Comparison of ENCODE assay signal across 1 cellular context in the genomic region with DNA sequence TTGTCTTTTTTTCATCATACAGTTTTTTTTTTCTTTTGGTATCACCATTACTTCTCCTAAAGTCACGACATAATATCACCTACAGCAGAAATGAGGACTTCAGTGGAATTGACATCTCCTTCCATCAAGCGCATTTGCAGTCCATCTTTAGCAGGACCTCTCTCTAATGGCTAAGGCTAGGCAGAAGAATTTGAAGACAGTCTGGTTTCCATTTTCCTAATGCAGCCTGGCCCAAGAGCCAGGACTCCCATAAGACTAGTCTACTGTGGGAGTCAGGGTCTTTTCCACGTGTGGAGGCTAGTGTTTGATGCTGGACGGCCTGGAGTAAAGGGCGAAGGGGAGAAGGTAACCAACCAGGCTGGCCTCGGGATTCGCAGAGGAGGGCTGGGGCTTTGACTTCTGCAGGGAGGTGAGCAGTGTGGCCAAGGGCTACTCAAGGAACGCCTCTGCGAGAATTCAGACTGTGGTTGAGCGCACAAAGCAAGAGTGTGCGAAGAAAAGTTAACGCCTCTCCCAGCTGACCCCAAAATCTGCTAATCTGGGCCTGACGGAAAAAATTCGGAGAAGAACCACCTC.
TF ChIP-seq lines count a peak whose summit lies in the region.

No MANE protein-coding gene starts in this region.

TF ChIP-seq in H1, 55 proteins besides CTCF, POLR2A, EP300 and RAD21:
- TF ChIP-seq, protein P1, sequence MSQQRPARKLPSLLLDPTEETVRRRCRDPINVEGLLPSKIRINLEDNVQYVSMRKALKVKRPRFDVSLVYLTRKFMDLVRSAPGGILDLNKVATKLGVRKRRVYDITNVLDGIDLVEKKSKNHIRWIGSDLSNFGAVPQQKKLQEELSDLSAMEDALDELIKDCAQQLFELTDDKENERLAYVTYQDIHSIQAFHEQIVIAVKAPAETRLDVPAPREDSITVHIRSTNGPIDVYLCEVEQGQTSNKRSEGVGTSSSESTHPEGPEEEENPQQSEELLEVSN (IDR thresholded peaks at IDR 0.05): no peak
- TF ChIP-seq KDM4A (IDR thresholded peaks at IDR 0.05; ENCODE audit: low read depth, low read length, severe bottlenecking): peak; percentile 70
- no peak for TF ChIP-seq GABPA (IDR thresholded peaks at IDR 0.05; ENCODE audit: borderline replicate concordance, insufficient read depth, low read length)
- no peak for TF ChIP-seq POU5F1 (IDR thresholded peaks at IDR 0.05; ENCODE audit: low read depth, low read length)
- TF ChIP-seq BACH1 (IDR thresholded peaks at IDR 0.05; ENCODE audit: low read length): 0 out of 2 replicates have a peak, but pooled peaks have one; percentile 8
- TF ChIP-seq EGR1 (IDR thresholded peaks at IDR 0.05; ENCODE audit: borderline replicate concordance, low read depth, low read length): no peak
- TF ChIP-seq ASH2L (IDR thresholded peaks at IDR 0.05; ENCODE audit: low read length): peak; percentile 27
